In genomic region chr17:28366605-28367004, GRCh38 we compare ENCODE assay signal across 1 cellular context.
TF ChIP-seq lines count a peak whose summit lies in the region.

No MANE protein-coding gene starts in this region.

TF ChIP-seq in A549, 52 proteins besides CTCF, POLR2A, EP300 and RAD21:
- TF ChIP-seq PHF8 (IDR thresholded peaks at IDR 0.05; ENCODE audit: borderline replicate concordance, low read depth) (no peak), MAFK (IDR thresholded peaks at IDR 0.05; ENCODE audit: partially characterized antibody) (no peak), CBX2 (IDR thresholded peaks at IDR 0.05; ENCODE audit: borderline replicate concordance, low read depth) (no peak), HOXB13 (CRISPR knock-in tag; IDR thresholded peaks at IDR 0.05; ENCODE audit: low read depth) (no peak), RCOR1 (IDR thresholded peaks at IDR 0.05; ENCODE audit: low read depth, low read length) (no peak), FOXS1 (CRISPR knock-in tag; IDR thresholded peaks at IDR 0.05) (no peak), CHD4 (IDR thresholded peaks at IDR 0.05; ENCODE audit: borderline replicate concordance) (no peak), ZFP36 (IDR thresholded peaks at IDR 0.05; ENCODE audit: borderline replicate concordance, partially characterized antibody) (no peak), RFX5 (IDR thresholded peaks at IDR 0.05) (no peak), ESRRA (IDR thresholded peaks at IDR 0.05; ENCODE audit: borderline replicate concordance, low read length) (no peak), ZSCAN20 (CRISPR knock-in tag; IDR thresholded peaks at IDR 0.05) (no peak), NFE2L2 (conservative IDR thresholded peaks at IDR 0.05; ENCODE audit: low read length) (no peak), SREBF2 (IDR thresholded peaks at IDR 0.05) (no peak), ZNF302 (CRISPR knock-in tag; IDR thresholded peaks at IDR 0.05) (no peak), FOSB (CRISPR knock-in tag; IDR thresholded peaks at IDR 0.05) (no peak), HDAC2 (IDR thresholded peaks at IDR 0.05) (no peak), KDM5A (IDR thresholded peaks at IDR 0.05) (no peak)
- TF ChIP-seq, protein P1, sequence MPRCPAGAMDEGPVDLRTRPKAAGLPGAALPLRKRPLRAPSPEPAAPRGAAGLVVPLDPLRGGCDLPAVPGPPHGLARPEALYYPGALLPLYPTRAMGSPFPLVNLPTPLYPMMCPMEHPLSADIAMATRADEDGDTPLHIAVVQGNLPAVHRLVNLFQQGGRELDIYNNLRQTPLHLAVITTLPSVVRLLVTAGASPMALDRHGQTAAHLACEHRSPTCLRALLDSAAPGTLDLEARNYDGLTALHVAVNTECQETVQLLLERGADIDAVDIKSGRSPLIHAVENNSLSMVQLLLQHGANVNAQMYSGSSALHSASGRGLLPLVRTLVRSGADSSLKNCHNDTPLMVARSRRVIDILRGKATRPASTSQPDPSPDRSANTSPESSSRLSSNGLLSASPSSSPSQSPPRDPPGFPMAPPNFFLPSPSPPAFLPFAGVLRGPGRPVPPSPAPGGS (IDR thresholded peaks at IDR 0.05), result no peak
- TF ChIP-seq, protein P2, sequence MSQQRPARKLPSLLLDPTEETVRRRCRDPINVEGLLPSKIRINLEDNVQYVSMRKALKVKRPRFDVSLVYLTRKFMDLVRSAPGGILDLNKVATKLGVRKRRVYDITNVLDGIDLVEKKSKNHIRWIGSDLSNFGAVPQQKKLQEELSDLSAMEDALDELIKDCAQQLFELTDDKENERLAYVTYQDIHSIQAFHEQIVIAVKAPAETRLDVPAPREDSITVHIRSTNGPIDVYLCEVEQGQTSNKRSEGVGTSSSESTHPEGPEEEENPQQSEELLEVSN (IDR thresholded peaks at IDR 0.05; ENCODE audit: borderline replicate concordance, low read depth), result no peak
TF ChIP-seq in A549: peak in this region for 0.
